16 cellular contexts compared by ENCODE assay signal in genomic region chr2:407630-408029, GRCh38.
DNase-seq lines count a peak whose midpoint lies in the region; ATAC-seq, FAIRE-seq and TF ChIP-seq lines count a peak whose summit lies in the region.
"Had no signal": no experiment of that assay in that cellular context is flagged by ENCODE, and none has a peak within 500 bp of the region (broad histone marks: within the 10 kb centered on the region; RNA-seq: fewer than 3 reads in every experiment).

No MANE protein-coding gene starts in this region.

- H3K36me3 ChIP-seq in OCI-LY1 (ENCODE audit: insufficient read depth, low read length) (no peaks in the 10 kb centered on the region), esophagus muscularis mucosa (no peaks in the 10 kb centered on the region)

- TF ChIP-seq EP300 in esophagus muscularis mucosa (IDR thresholded peaks at IDR 0.05): no peak

- H3K27me3 Mint-ChIP-seq in type B pancreatic cell (no peaks in the 10 kb centered on the region), natural killer cell (ENCODE audit: low read depth in 2 of 2) (peaks cover 9 to 10% of the 10 kb centered on the region in 2 donors)
- H3K27me3 Mint-ChIP-seq: CD4-positive, alpha-beta memory T cell had no signal

- H3K9me3 Mint-ChIP-seq in type B pancreatic cell: peaks cover 5% of the 10 kb centered on the region
- H3K9me3 Mint-ChIP-seq in natural killer cell: peaks cover 6 to 16% of the 10 kb centered on the region in 2 donors

- H4K20me1 ChIP-seq in OCI-LY1 (ENCODE audit: insufficient read depth, low read length): no peaks in the 10 kb centered on the region

- no peaks in the 10 kb centered on the region for H3K9me3 ChIP-seq in OCI-LY1 (ENCODE audit: low read length)
- peaks cover 0 to 10% (median 0%) of the 10 kb centered on the region in 4 donors for H3K9me3 ChIP-seq in esophagus muscularis mucosa

- H3K4me2 ChIP-seq in OCI-LY1 (ENCODE audit: low read length): peak overlapping the region; percentile 8; the same call in 1 of the 2 replicates
- H3K4me2 ChIP-seq: GM23338 had no signal

- H3K4me1 Mint-ChIP-seq in type B pancreatic cell (ENCODE audit: unreplicated experiment) (peaks cover 9% of the 10 kb centered on the region), natural killer cell (peaks cover 14 to 20% of the 10 kb centered on the region in 2 donors)
- H3K4me1 Mint-ChIP-seq: CD4-positive, alpha-beta memory T cell had no signal

- H3K27ac ChIP-seq in OCI-LY1 (ENCODE audit: low read depth, low read length, poor library complexity, severe bottlenecking): no peak overlapping the region
- no peak overlapping the region for H3K27ac ChIP-seq in esophagus muscularis mucosa (replicated peaks in 1 of 4)

- H3K79me2 ChIP-seq in OCI-LY1 (ENCODE audit: insufficient read depth, low read length): no peaks in the 10 kb centered on the region

- H3F3A ChIP-seq in OCI-LY1 (ENCODE audit: insufficient read depth, low read length): no peaks in the 10 kb centered on the region

- H3K27ac Mint-ChIP-seq in type B pancreatic cell (peak overlapping the region; percentile 88), natural killer cell (no peak overlapping the region)
- H3K27ac Mint-ChIP-seq: CD4-positive, alpha-beta memory T cell; GM23338 had no signal

- TF ChIP-seq CTCF in OCI-LY1 (IDR thresholded peaks at IDR 0.05; ENCODE audit: low read length) (no peak), esophagus muscularis mucosa (IDR thresholded peaks at IDR 0.05) (no peak), type B pancreatic cell (conservative IDR thresholded peaks at IDR 0.05) (no peak), natural killer cell (IDR thresholded peaks at IDR 0.05) (no peak)

- no peak for DNase-seq in HTR-8/SVneo (ENCODE audit: insufficient read length, low spot score)
- DNase-seq in esophagus muscularis mucosa (ENCODE audit: extremely low spot score): peak; percentile 70
- DNase-seq in type B pancreatic cell (ENCODE audit: extremely low spot score, unreplicated experiment): no peak
- no peak for DNase-seq in natural killer cell
- DNase-seq: C1 segment of cervical spinal cord; Caco-2; CD4-positive, alpha-beta memory T cell; DMS153; GF-D8 had no signal

- 60% methylated on average over 9 of the region's 9 CpGs for WGBS in esophagus muscularis mucosa

- H3K36me3 Mint-ChIP-seq in type B pancreatic cell (no peaks in the 10 kb centered on the region), natural killer cell (peaks cover 13% of the 10 kb centered on the region)

- FAIRE-seq in HTR-8/SVneo (lab: Jason Lieb, UNC): peak; percentile 55
- FAIRE-seq: GM12891, GM18507 had no signal

- TF ChIP-seq POLR2A in esophagus muscularis mucosa (IDR thresholded peaks at IDR 0.05; ENCODE audit: low read depth): no peak

- H3K27me3 ChIP-seq in OCI-LY1 (ENCODE audit: insufficient read depth, low read length) (no peaks in the 10 kb centered on the region), esophagus muscularis mucosa (peaks cover 0 to 30% (median 0%) of the 10 kb centered on the region in 4 donors)

- ATAC-seq in natural killer cell (no peak), HG02973 (IDR thresholded peaks at IDR 0.05; ENCODE audit: unreplicated experiment) (no peak)
- ATAC-seq: GM23338, HCT116 had no signal

- H3K9me2 ChIP-seq in OCI-LY1 (ENCODE audit: low read depth, low read length): no peaks in the 10 kb centered on the region

- H3K4me1 ChIP-seq in OCI-LY1 (ENCODE audit: insufficient read depth, low read length, severe bottlenecking) (peaks cover 21% of the 10 kb centered on the region), esophagus muscularis mucosa (no peaks in the 10 kb centered on the region)
- H3K4me1 ChIP-seq: Caco-2 had no signal

- H3K4me3 ChIP-seq in OCI-LY1 (ENCODE audit: low read depth, low read length, poor library complexity, severe bottlenecking) (no peak overlapping the region), esophagus muscularis mucosa (no peak overlapping the region)
- H3K4me3 ChIP-seq: GM23338 had no signal

- H3K4me3 Mint-ChIP-seq in type B pancreatic cell (no peak overlapping the region), natural killer cell (no peak overlapping the region)
- H3K4me3 Mint-ChIP-seq: CD4-positive, alpha-beta memory T cell; GM23338; H9 had no signal

- H2AFZ ChIP-seq in OCI-LY1 (ENCODE audit: low read length): no peak overlapping the region
- H2AFZ ChIP-seq: GM23338 had no signal

- H3K9ac ChIP-seq in OCI-LY1 (ENCODE audit: low read length): no peak overlapping the region

- intact Hi-C loops in esophagus muscularis mucosa (cut with DNase I) (no loop called here), natural killer cell (cut with micrococcal nuclease) (no loop called here)
